20 cellular contexts compared by ENCODE assay signal in genomic region chr7:124208173-124208572, GRCh38.
"Had no signal": no experiment of that assay in that cellular context is flagged by ENCODE, and none has a peak within 500 bp of the region (broad histone marks: within the 10 kb centered on the region; RNA-seq: fewer than 3 reads in every experiment).

No MANE protein-coding gene starts in this region.

- H3K27me3 Mint-ChIP-seq: activated CD4-positive, alpha-beta T cell treated with anti-CD3 and anti-CD28 coated beads, Interleukin-2, amount 10 ng/mL, durations not matched to agents 24 days and 14 days; activated naive CD4-positive, alpha-beta T cell treated with anti-CD3 and anti-CD28 coated beads, Interleukin-2, amount 50 U/mL, for 24 hours; natural killer cell treated with Interleukin-12 subunit alpha and Interleukin-12 subunit beta and Interleukin-15 and Interleukin-18, amount 100 ng/mL, for 72 hours had no signal

- DNase-seq: activated CD4-positive, alpha-beta T cell treated with anti-CD3 and anti-CD28 coated beads, Interleukin-2, amount 10 ng/mL, durations not matched to agents 24 days and 14 days; activated CD8-positive, alpha-beta memory T cell treated with anti-CD3 and anti-CD28 coated beads, Interleukin-2, amount 50 U/mL, for 48 hours; activated effector memory CD4-positive, alpha-beta T cell treated with anti-CD3 and anti-CD28 coated beads, Interleukin-2, amount 50 U/mL, for 16 hours; activated T-cell treated with anti-CD3 and anti-CD28 coated beads, Interleukin-2, amount 50 U/mL, for 48 hours; erythroblast; gastrocnemius medialis; heart right ventricle; left lung; stimulated activated CD4-positive, alpha-beta T cell treated with anti-CD3 and anti-CD28 coated beads, Interleukin-4, amount 100 ng/mL, for 24 hours; upper lobe of left lung had no signal

- H2AFZ ChIP-seq: parathyroid adenoma had no signal

- H3K4me1 Mint-ChIP-seq: activated CD4-positive, alpha-beta T cell treated with anti-CD3 and anti-CD28 coated beads, Interleukin-2, amount 10 ng/mL, durations not matched to agents 24 days and 14 days; activated naive CD4-positive, alpha-beta T cell treated with anti-CD3 and anti-CD28 coated beads, Interleukin-2, amount 50 U/mL, for 24 hours; mesothelial cell of epicardium; stimulated activated effector memory CD8-positive, alpha-beta T cell treated with anti-CD3 and anti-CD28 coated beads, Interleukin-12 subunit alpha, Interleukin-12 subunit beta, amount 100 ng/mL, for 72 hours had no signal

- H3K79me2 ChIP-seq: parathyroid adenoma had no signal

- H3K4me3 ChIP-seq: breast epithelium, coronary artery, gastrocnemius medialis, heart right ventricle, left lung, thoracic aorta, upper lobe of left lung had no signal

- H3K36me3 Mint-ChIP-seq: activated naive CD4-positive, alpha-beta T cell treated with anti-CD3 and anti-CD28 coated beads, Interleukin-2, amount 50 U/mL, for 24 hours; mesothelial cell of epicardium; natural killer cell treated with Interleukin-12 subunit alpha and Interleukin-12 subunit beta and Interleukin-15 and Interleukin-18, amount 100 ng/mL, for 72 hours; stimulated activated effector memory CD8-positive, alpha-beta T cell treated with anti-CD3 and anti-CD28 coated beads, Interleukin-12 subunit alpha, Interleukin-12 subunit beta, amount 100 ng/mL, for 72 hours had no signal

- H3K4me1 ChIP-seq: breast epithelium, gastrocnemius medialis, heart right ventricle, left lung, parathyroid adenoma, upper lobe of left lung had no signal

- ATAC-seq: gastrocnemius medialis; heart right ventricle; left lung; natural killer cell treated with Interleukin-12 subunit alpha and Interleukin-12 subunit beta and Interleukin-15 and Interleukin-18, amount 100 ng/mL, for 72 hours; sciatic nerve; stimulated activated effector memory CD8-positive, alpha-beta T cell treated with anti-CD3 and anti-CD28 coated beads, Interleukin-12 subunit alpha, Interleukin-12 subunit beta, amount 100 ng/mL, for 72 hours had no signal

- H3K27ac ChIP-seq: breast epithelium, coronary artery, gastrocnemius medialis, heart right ventricle, left lung, neutrophil, parathyroid adenoma, thoracic aorta, upper lobe of left lung had no signal

- H3K9ac ChIP-seq: parathyroid adenoma had no signal

- H3K27ac Mint-ChIP-seq: activated CD4-positive, alpha-beta T cell treated with anti-CD3 and anti-CD28 coated beads, Interleukin-2, amount 10 ng/mL, durations not matched to agents 24 days and 14 days; activated naive CD4-positive, alpha-beta T cell treated with anti-CD3 and anti-CD28 coated beads, Interleukin-2, amount 50 U/mL, for 24 hours; mesothelial cell of epicardium; natural killer cell treated with Interleukin-12 subunit alpha and Interleukin-12 subunit beta and Interleukin-15 and Interleukin-18, amount 100 ng/mL, for 72 hours; stimulated activated effector memory CD8-positive, alpha-beta T cell treated with anti-CD3 and anti-CD28 coated beads, Interleukin-12 subunit alpha, Interleukin-12 subunit beta, amount 100 ng/mL, for 72 hours had no signal

- H3K4me3 Mint-ChIP-seq: activated CD4-positive, alpha-beta T cell treated with anti-CD3 and anti-CD28 coated beads, Interleukin-2, amount 10 ng/mL, durations not matched to agents 24 days and 14 days; activated naive CD4-positive, alpha-beta T cell treated with anti-CD3 and anti-CD28 coated beads, Interleukin-2, amount 50 U/mL, for 24 hours; mesothelial cell of epicardium; natural killer cell treated with Interleukin-12 subunit alpha and Interleukin-12 subunit beta and Interleukin-15 and Interleukin-18, amount 100 ng/mL, for 72 hours; stimulated activated effector memory CD8-positive, alpha-beta T cell treated with anti-CD3 and anti-CD28 coated beads, Interleukin-12 subunit alpha, Interleukin-12 subunit beta, amount 100 ng/mL, for 72 hours had no signal

- H3K27me3 ChIP-seq: breast epithelium, gastrocnemius medialis, heart right ventricle, left lung, neutrophil, upper lobe of left lung had no signal

- H3K36me3 ChIP-seq: breast epithelium, gastrocnemius medialis, heart right ventricle, left lung, neutrophil, thoracic aorta, upper lobe of left lung had no signal

- H3K9me3 ChIP-seq: breast epithelium, gastrocnemius medialis, heart right ventricle, left lung, neutrophil, thoracic aorta, upper lobe of left lung had no signal
